8 cellular contexts compared by ENCODE assay signal in genomic region chr3:156554515-156554841, GRCh38. TPM values are rescaled to one million over a fixed set of nuclear protein-coding genes. Genes with fewer than 3 reads are reported as not detected.
DNase-seq lines count a peak whose midpoint lies in the region; ATAC-seq and TF ChIP-seq lines count a peak whose summit lies in the region.

No MANE protein-coding gene starts in this region.

- H3K4me3 ChIP-seq in BJ (ENCODE audit: low read depth, low read length), result peak overlapping the region; percentile 80
- H3K4me3 ChIP-seq in IMR-90 (ENCODE audit: insufficient read depth, low read depth, low read length), result peak overlapping the region; percentile 76
- peak overlapping the region; percentile 95 for H3K4me3 ChIP-seq in naive thymus-derived CD4-positive, alpha-beta T cell (ENCODE audit: low read length)

- H3K9ac ChIP-seq in IMR-90 (ENCODE audit: low read depth, low read length), result peak overlapping the region; percentile 100

- H3K79me1 ChIP-seq in IMR-90 (ENCODE audit: low read depth in 1 of 2, low read length in 2 of 2), result peaks cover 0 to 22% of the 10 kb centered on the region in 2 experiments; a peak in 2 of 4 replicates

- peak overlapping the region; percentile 98 for H2BK5ac ChIP-seq in IMR-90 (ENCODE audit: low read depth, low read length, poor library complexity, severe bottlenecking)

- H4K8ac ChIP-seq in IMR-90 (ENCODE audit: low read depth in 2 of 2, low read length in 2 of 2), result peak overlapping the region; percentile 83 to 97; a peak in 3 of 4 replicates

- peak overlapping the region; percentile 74 for H4K5ac ChIP-seq in IMR-90 (ENCODE audit: low read depth, low read length)

- in situ Hi-C loops in IMR-90 (cut with MboI; ENCODE audit: low sequenced_read_pairs), result no loop called here

- peak overlapping the region; percentile 89 for H2BK120ac ChIP-seq in IMR-90 (ENCODE audit: low read depth, low read length)

- no peak overlapping the region for H2BK15ac ChIP-seq in IMR-90 (ENCODE audit: low read depth, low read length)

- no peak for TF ChIP-seq POLR2A in IMR-90 (IDR thresholded peaks at IDR 0.05; ENCODE audit: low read depth, low read length)

- peak overlapping the region; percentile 99 for H3K23ac ChIP-seq in IMR-90 (ENCODE audit: low read depth, low read length)

- H3K4ac ChIP-seq in IMR-90 (ENCODE audit: low read depth, low read length), result peak overlapping the region; percentile 100

- intact Hi-C loops in IMR-90 (cut with micrococcal nuclease), result loop anchor here (1.0 to 5.0 kb wide), 4 partner anchors 110 to 583 kb away; no protein-coding TSS in a partner anchor
- intact Hi-C loops in naive thymus-derived CD4-positive, alpha-beta T cell (cut with micrococcal nuclease), result loop anchor here (2.0 to 10.0 kb wide), 5 partner anchors 30 to 700 kb away; partner anchors contain the start of genes GMPS (in 1 of the 2), LEKR1 (in 1 of the 2) and SLC33A1 (in 1 of the 2)

- peak overlapping the region; percentile 97 for H2AK9ac ChIP-seq in IMR-90 (replicated peaks; ENCODE audit: low read depth, low read length, poor library complexity)

- 0% methylated on average over 6 of the region's 11 CpGs; no CpG with 5 or more reads in 1 of the 2 experiments for WGBS in IMR-90 (ENCODE audit: extremely low coverage in 2 of 2, insufficient read length in 1 of 2), 2 experiments

- BruUV-seq in IMR-90 (replicated peaks; lab: Mats Ljungman, UMichigan), result no TSS peak

- no peak for DNase-seq in BJ (ENCODE audit: low read depth)
- no peak for DNase-seq in IMR-90
- no peak for DNase-seq in chondrocyte (ENCODE audit: low spot score)
- no peak for DNase-seq in naive thymus-derived CD4-positive, alpha-beta T cell
- DNase-seq in amniotic stem cell (lab: John Stamatoyannopoulos, UW), result no peak
- no peak for DNase-seq in NCI-H2196 (lab: John Stamatoyannopoulos, UW; ENCODE audit: unreplicated experiment)

- peak overlapping the region; percentile 96 for H3K18ac ChIP-seq in IMR-90 (ENCODE audit: low read depth, low read length)

- H3K9me3 Mint-ChIP-seq in chondrocyte (ENCODE audit: low read depth), result no peaks in the 10 kb centered on the region
- H3K9me3 Mint-ChIP-seq in naive thymus-derived CD4-positive, alpha-beta T cell, result peaks cover 0 to 5% (median 0%) of the 10 kb centered on the region in 11 donors

- H3K27ac Mint-ChIP-seq in chondrocyte (ENCODE audit: unreplicated experiment), result peak overlapping the region; percentile 99
- peak overlapping the region; percentile 89 to 96 (median 92) for H3K27ac Mint-ChIP-seq in naive thymus-derived CD4-positive, alpha-beta T cell

- H3K27me3 ChIP-seq in BJ (ENCODE audit: control insufficient read depth, insufficient read depth, low read length) (no peaks in the 10 kb centered on the region), IMR-90 (ENCODE audit: control insufficient read depth, insufficient read depth, low read length) (no peaks in the 10 kb centered on the region)
- H3K27me3 ChIP-seq in naive thymus-derived CD4-positive, alpha-beta T cell (ENCODE audit: control insufficient read depth in 2 of 2, insufficient read depth in 2 of 2, low read length in 2 of 2), result no peaks in the 10 kb centered on the region

- dilution Hi-C loops in IMR-90 (cut with HindIII; ENCODE audit: low sequenced_read_pairs, unreplicated experiment), result no loop called here

- H2AK5ac ChIP-seq in IMR-90 (ENCODE audit: low read depth, low read length), result peak overlapping the region; percentile 99

- H4K91ac ChIP-seq in IMR-90 (ENCODE audit: insufficient read depth, low read depth, low read length), result peak overlapping the region; percentile 98

- H3K4me1 ChIP-seq in IMR-90 (ENCODE audit: control insufficient read depth, insufficient read depth, low read length), result peaks cover 9% of the 10 kb centered on the region
- peaks cover 16% of the 10 kb centered on the region in 2 donors for H3K4me1 ChIP-seq in naive thymus-derived CD4-positive, alpha-beta T cell (ENCODE audit: control insufficient read depth in 2 of 2, insufficient read depth in 2 of 2, low read length in 2 of 2)

- H3K14ac ChIP-seq in IMR-90 (replicated peaks; ENCODE audit: low read depth, low read length), result peak overlapping the region; percentile 100

- peaks cover 20% of the 10 kb centered on the region; the same call in 1 of the 2 replicates for H4K20me1 ChIP-seq in IMR-90 (ENCODE audit: insufficient read depth, low read length)

- peaks cover 21% of the 10 kb centered on the region for H3K36me3 Mint-ChIP-seq in chondrocyte (ENCODE audit: low read depth)
- H3K36me3 Mint-ChIP-seq in naive thymus-derived CD4-positive, alpha-beta T cell, result peaks cover 12 to 25% (median 18%) of the 10 kb centered on the region in 5 donors

- H3K4me3 Mint-ChIP-seq in chondrocyte (ENCODE audit: unreplicated experiment), result peak overlapping the region; percentile 96
- peak overlapping the region; percentile 88 to 98 (median 97) for H3K4me3 Mint-ChIP-seq in naive thymus-derived CD4-positive, alpha-beta T cell

- peaks cover 47% of the 10 kb centered on the region for H3K4me1 Mint-ChIP-seq in chondrocyte (ENCODE audit: low read depth)
- peaks cover 31 to 61% (median 50%) of the 10 kb centered on the region in 7 donors for H3K4me1 Mint-ChIP-seq in naive thymus-derived CD4-positive, alpha-beta T cell

- TF ChIP-seq CTCF in BJ (IDR thresholded peaks at IDR 0.05; ENCODE audit: insufficient read depth, low read depth, low read length), result no peak
- TF ChIP-seq CTCF in IMR-90 (conservative IDR thresholded peaks at IDR 0.05; ENCODE audit: low read depth, low read length), result no peak
- no peak for TF ChIP-seq CTCF in chondrocyte (IDR thresholded peaks at IDR 0.05)

- peak overlapping the region; percentile 92 for H3K4me2 ChIP-seq in IMR-90 (ENCODE audit: low read depth, low read length)

- H3K56ac ChIP-seq in IMR-90 (ENCODE audit: extremely low read depth, insufficient read depth, low read length), result peak overlapping the region; percentile 97

- H2BK20ac ChIP-seq in IMR-90 (ENCODE audit: low read depth, low read length), result no peak overlapping the region

- peaks cover 1% of the 10 kb centered on the region; the same call in 1 of the 2 replicates for H3K36me3 ChIP-seq in BJ (ENCODE audit: control insufficient read depth, insufficient read depth, low read length)
- peaks cover 15% of the 10 kb centered on the region for H3K36me3 ChIP-seq in IMR-90 (ENCODE audit: control insufficient read depth, insufficient read depth, low read length)
- H3K36me3 ChIP-seq in naive thymus-derived CD4-positive, alpha-beta T cell (ENCODE audit: control insufficient read depth in 2 of 3, insufficient read depth in 3 of 3, low read length in 3 of 3), result peaks cover 0 to 27% (median 5%) of the 10 kb centered on the region in 3 experiments

- no peaks in the 10 kb centered on the region for H3K27me3 Mint-ChIP-seq in chondrocyte (ENCODE audit: low read depth)
- H3K27me3 Mint-ChIP-seq in naive thymus-derived CD4-positive, alpha-beta T cell, result no peaks in the 10 kb centered on the region

- ATAC-seq in IMR-90 (ENCODE audit: low read depth), result no peak
- no peak for ATAC-seq in naive thymus-derived CD4-positive, alpha-beta T cell
- no peak for ATAC-seq in GM21526 (IDR thresholded peaks at IDR 0.05; ENCODE audit: low FRiP score, unreplicated experiment)
- ATAC-seq in HG03039 (IDR thresholded peaks at IDR 0.05; ENCODE audit: unreplicated experiment), result no peak

- H2AFZ ChIP-seq in IMR-90 (replicated peaks; ENCODE audit: low read length, poor library complexity), result peak overlapping the region; percentile 96

- H3K27ac ChIP-seq in IMR-90 (ENCODE audit: insufficient read depth, low read length), result peak overlapping the region; percentile 100
- peak overlapping the region; percentile 85 for H3K27ac ChIP-seq in naive thymus-derived CD4-positive, alpha-beta T cell (ENCODE audit: low read depth, low read length)

- H3K9me3 ChIP-seq in IMR-90 (ENCODE audit: control insufficient read depth, insufficient read depth, low read length), result no peaks in the 10 kb centered on the region
- H3K9me3 ChIP-seq in naive thymus-derived CD4-positive, alpha-beta T cell (ENCODE audit: control insufficient read depth in 2 of 3, low read length in 3 of 3), result no peaks in the 10 kb centered on the region

- TF ChIP-seq RAD21 in IMR-90 (IDR thresholded peaks at IDR 0.05; ENCODE audit: low read length), result no peak

- H3K9me1 ChIP-seq in IMR-90 (ENCODE audit: insufficient read depth, low read length), result peaks cover 3% of the 10 kb centered on the region; the same call in 1 of the 2 replicates

- CTCF ChIA-PET in BJ (lab: Yijun Ruan, JAX) (interaction anchor here (0.7 to 1.9 kb wide), 7 partner anchors 12 to 528 kb away, joined by 3 to 9 read pairs (median 3); partner anchors contain the start of gene TIPARP), IMR-90 (lab: Yijun Ruan, JAX) (interaction anchor here (1.3 to 1.6 kb wide), 3 partner anchors 11 to 583 kb away, joined by 3 to 4 read pairs (median 4); no protein-coding TSS in a partner anchor)
- CTCF ChIA-PET in naive thymus-derived CD4-positive, alpha-beta T cell (lab: Charles Lee), result interaction anchor here (1.3 to 2.3 kb wide), 6 partner anchors 10 to 582 kb away, joined by 3 to 7 read pairs (median 4); no protein-coding TSS in a partner anchor

- POLR2A ChIA-PET in BJ (lab: Charles Lee) (interaction anchor here (0.6 to 0.7 kb wide), 2 partner anchors 51 to 1555 kb away, joined by 3 to 4 read pairs; partner anchors contain the start of gene RSRC1), IMR-90 (lab: Charles Lee; ENCODE audit: unreplicated experiment) (interaction anchor here (0.5 to 1.1 kb wide), 5 partner anchors 16 to 534 kb away, joined by 3 to 5 read pairs (median 3); no protein-coding TSS in a partner anchor)
- POLR2A ChIA-PET in naive thymus-derived CD4-positive, alpha-beta T cell (lab: Charles Lee), result interaction anchor here (0.6 to 3.2 kb wide), 22 partner anchors 10 to 620 kb away, joined by 3 to 46 read pairs (median 4); partner anchors contain the start of genes CCNL1 and TIPARP

TF ChIP-seq in IMR-90, 13 proteins besides CTCF, POLR2A, EP300 and RAD21 (continues in another document):
- 0 out of 2 replicates have a peak, but pooled peaks have one; percentile 26 for TF ChIP-seq CHD1 (IDR thresholded peaks at IDR 0.05; ENCODE audit: low read depth, low read length)

RNA-seq across cellular contexts. Expression of gene SSR3, which starts 0.4 kb away (rescaled TPM):
- polyA plus RNA-seq in BJ (2011; rRNA removed) (268 and 397 TPM in 2 replicates), IMR-90 (2012; rRNA removed) (216 and 246 TPM in 2 replicates)
- 335 and 469 TPM in 2 replicates for polyA minus RNA-seq in BJ (2011; rRNA and poly(A)+ RNA removed)
- total RNA-seq in IMR-90 (2012; rRNA removed) (606 and 608 TPM in 2 replicates), chondrocyte (376 to 395 TPM (median 377 TPM) in 3 replicates)
- polyA plus RNA-seq in IMR-90 (2012; cell fraction: cytosol; rRNA removed), result 33.1 and 84.5 TPM in 2 replicates
- polyA plus RNA-seq in IMR-90 (2012; cell fraction: nucleus; rRNA removed; ENCODE audit: low replicate concordance), result 19.9 and 62.0 TPM in 2 replicates
- total RNA-seq in naive thymus-derived CD4-positive, alpha-beta T cell, result 100 to 1,000 TPM in 1 of 5 experiments, 10 to 100 TPM in 4; 56.0 to 158 (median 76.2) TPM
- polyA plus RNA-seq in naive thymus-derived CD4-positive, alpha-beta T cell, result 100 to 1,000 TPM in 1 of 2 donors, 10 to 100 TPM in 1; 85.2 to 100 TPM
